ENCODE assay signal across 22 cellular contexts in genomic region chr22:38828616-38829205, GRCh38.
"Had no signal": no experiment of that assay in that cellular context is flagged by ENCODE, and none has a peak within 500 bp of the region (broad histone marks: within the 10 kb centered on the region; RNA-seq: fewer than 3 reads in every experiment).

No MANE protein-coding gene starts in this region.

- H3K4me1 ChIP-seq: colonic mucosa, esophagus muscularis mucosa, foreskin keratinocyte, gastroesophageal sphincter, psoas muscle, sigmoid colon, stomach, thyroid gland had no signal

- ATAC-seq: foreskin keratinocyte; gastroesophageal sphincter; heart right ventricle; left cardiac atrium; left lung; naive thymus-derived CD8-positive, alpha-beta T cell; psoas muscle; right cardiac atrium; stimulated activated effector memory CD8-positive, alpha-beta T cell treated with anti-CD3 and anti-CD28 coated beads, Interleukin-12 subunit alpha, Interleukin-12 subunit beta, amount 100 ng/mL, for 72 hours had no signal

- H3K27me3 ChIP-seq: colonic mucosa, esophagus muscularis mucosa, foreskin keratinocyte, gastroesophageal sphincter, heart right ventricle, left lung, sigmoid colon, stomach, thyroid gland had no signal

- H3K9me3 ChIP-seq: colonic mucosa, esophagus muscularis mucosa, gastroesophageal sphincter, left lung, psoas muscle, sigmoid colon, stomach, thyroid gland had no signal

- H3K36me3 ChIP-seq: colonic mucosa, left lung, sigmoid colon, thyroid gland had no signal

- H3K4me3 ChIP-seq: colonic mucosa, esophagus muscularis mucosa, gastroesophageal sphincter, heart right ventricle, left lung, psoas muscle, sigmoid colon, stomach, thyroid gland had no signal

- DNase-seq: colonic mucosa; effector CD8-positive, alpha-beta T cell; foreskin keratinocyte; heart right ventricle; hippocampal formation; left cardiac atrium; left lung; mammary epithelial cell; mesendoderm; midbrain; naive thymus-derived CD8-positive, alpha-beta T cell; right cardiac atrium; sigmoid colon; stimulated activated CD4-positive, alpha-beta T cell treated with anti-CD3 and anti-CD28 coated beads, Interleukin-2, amount 100 ng/mL, for 24 hours; stimulated activated CD4-positive, alpha-beta T cell treated with anti-CD3 and anti-CD28 coated beads, Interleukin-4, amount 100 ng/mL, for 24 hours; stimulated activated naive CD4-positive, alpha-beta T cell treated with Interleukin-2 at 50 U/mL for 16 hours; stomach; thyroid gland had no signal

- H3K27ac ChIP-seq: colonic mucosa, esophagus muscularis mucosa, foreskin keratinocyte, gastroesophageal sphincter, heart right ventricle, left lung, psoas muscle, sigmoid colon, stomach, thyroid gland had no signal
